10 cellular contexts compared by ENCODE assay signal in the genomic region with DNA sequence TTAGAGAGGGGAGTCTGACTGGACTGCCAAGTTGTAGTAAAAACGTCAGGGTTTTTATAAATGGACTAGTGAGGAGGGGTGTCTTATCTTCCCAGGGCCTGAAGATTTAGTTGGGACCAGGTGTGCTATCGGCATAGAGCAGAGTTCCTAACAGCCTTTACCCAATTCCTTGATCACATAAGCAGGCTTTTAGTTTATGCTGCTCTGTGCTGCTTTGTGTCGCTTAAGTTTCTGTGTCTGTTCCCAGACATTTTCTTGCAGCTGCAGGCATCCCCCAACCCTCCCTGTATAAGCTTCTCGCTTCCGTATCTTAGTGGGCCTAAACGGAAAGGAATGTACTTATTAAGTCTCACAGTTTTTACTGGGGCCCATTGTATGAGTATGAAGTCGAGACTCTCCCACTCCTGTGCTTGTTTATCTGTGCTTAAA. TPM values are rescaled to one million over a fixed set of nuclear protein-coding genes. Genes with fewer than 3 reads are reported as not detected.
DNase-seq lines count a peak whose midpoint lies in the region; ATAC-seq, FAIRE-seq and TF ChIP-seq lines count a peak whose summit lies in the region.
"Had no signal": no experiment of that assay in that cellular context is flagged by ENCODE, and none has a peak within 500 bp of the region (broad histone marks: within the 10 kb centered on the region; RNA-seq: fewer than 3 reads in every experiment).

No MANE protein-coding gene starts in this region.

- no peaks in the 10 kb centered on the region for H3K27me3 ChIP-seq in PC-9 (ENCODE audit: insufficient read depth, low read depth)
- no peaks in the 10 kb centered on the region for H3K27me3 ChIP-seq in esophagus squamous epithelium
- no peaks in the 10 kb centered on the region for H3K27me3 ChIP-seq in ovary

- no peak for TF ChIP-seq EP300 in ovary (IDR thresholded peaks at IDR 0.05)

- H3K4me3 ChIP-seq in PC-9 (peak overlapping the region; percentile 75), esophagus squamous epithelium (peak overlapping the region in 3 of 4 donors; percentile 21 to 89 (median 29)), ovary (peak overlapping the region; percentile 61)

- H3K4me3 Mint-ChIP-seq in activated T-cell treated with anti-CD3 and anti-CD28 coated beads, Interleukin-2, amount 50 U/mL, for 72 hours = no peak overlapping the region

- TF ChIP-seq CTCF in PC-9 (conservative IDR thresholded peaks at IDR 0.05) (no peak), esophagus squamous epithelium (IDR thresholded peaks at IDR 0.05) (no peak), ovary (IDR thresholded peaks at IDR 0.05) (no peak)

- H3F3A ChIP-seq in PC-9 (ENCODE audit: insufficient read depth, low read depth) = peaks cover 35% of the 10 kb centered on the region

- H3K4me1 Mint-ChIP-seq in activated T-cell treated with anti-CD3 and anti-CD28 coated beads, Interleukin-2, amount 50 U/mL, for 72 hours (ENCODE audit: low read depth) = peaks cover 38% of the 10 kb centered on the region

- CTCF ChIA-PET in PC-9 (lab: Charles Lee) = interaction anchor here (1.1 kb wide), 1 partner anchor 285 kb away, joined by 4 read pairs; no protein-coding TSS in a partner anchor

- peaks cover 4 to 12% of the 10 kb centered on the region in 2 donors for H3K36me3 Mint-ChIP-seq in activated T-cell treated with anti-CD3 and anti-CD28 coated beads, Interleukin-2, amount 50 U/mL, for 72 hours (ENCODE audit: insufficient read depth in 2 of 2)

- peaks cover 12% of the 10 kb centered on the region for H4K20me1 ChIP-seq in PC-9 (ENCODE audit: insufficient read depth)

- BruUV-seq in PC-9 (replicated peaks; lab: Mats Ljungman, UMichigan) = no TSS peak

- intact Hi-C loops in PC-9 (cut with micrococcal nuclease; ENCODE audit: unreplicated experiment) = loop anchor here (2.0 to 10.0 kb wide), 5 partner anchors 137 to 581 kb away; a partner anchor contains a TSS
- intact Hi-C loops in esophagus squamous epithelium (cut with DNase I) = no loop called here
- intact Hi-C loops in ovary (cut with DNase I) = loop anchor here in 1 of 4 donors (10.0 kb wide), 2 partner anchors 131 to 149 kb away; no protein-coding TSS in a partner anchor

- peak overlapping the region; percentile 68 for H3K27ac ChIP-seq in PC-9
- H3K27ac ChIP-seq in esophagus squamous epithelium = peak overlapping the region in 3 of 4 donors; percentile 32 to 98 (median 98)
- peak overlapping the region in 1 of 2 donors; percentile 95 for H3K27ac ChIP-seq in ovary

- H3K36me3 ChIP-seq in PC-9 (ENCODE audit: low read depth) (no peaks in the 10 kb centered on the region), esophagus squamous epithelium (no peaks in the 10 kb centered on the region), ovary (no peaks in the 10 kb centered on the region)

- no peaks in the 10 kb centered on the region for H3K9me2 ChIP-seq in PC-9 (ENCODE audit: insufficient read depth)

- no peak for ATAC-seq in activated T-cell treated with anti-CD3 and anti-CD28 coated beads, Interleukin-2, amount 50 U/mL, for 72 hours (replicated peaks in 1 of 2)
- ATAC-seq in GM19395 (IDR thresholded peaks at IDR 0.05; ENCODE audit: unreplicated experiment) = no peak

- POLR2A ChIA-PET in PC-9 (lab: Charles Lee; ENCODE audit: unreplicated experiment) = interaction anchor here (0.6 to 1.0 kb wide), 4 partner anchors 163 to 611 kb away, joined by 3 to 8 read pairs (median 4); no protein-coding TSS in a partner anchor

- TF ChIP-seq POLR2A in esophagus squamous epithelium (IDR thresholded peaks at IDR 0.05) (no peak), ovary (IDR thresholded peaks at IDR 0.05) (no peak), GM12892 (IDR thresholded peaks at IDR 0.05; ENCODE audit: low read depth, low read length) (no peak)

- H3K79me2 ChIP-seq in PC-9 (ENCODE audit: low read depth) = peaks cover 32% of the 10 kb centered on the region

- WGBS in esophagus squamous epithelium, 2 donors = 39 to 46% methylated on average over 7 of the region's 7 CpGs
- 11 to 14% (median 11%) methylated on average over 7 of the region's 7 CpGs for WGBS in ovary, 3 donors

- peak overlapping the region; percentile 83 for H3K4me2 ChIP-seq in PC-9

- no peak overlapping the region for H3K27ac Mint-ChIP-seq in activated T-cell treated with anti-CD3 and anti-CD28 coated beads, Interleukin-2, amount 50 U/mL, for 72 hours

- peaks cover 49% of the 10 kb centered on the region for H3K4me1 ChIP-seq in PC-9 (replicated peaks; ENCODE audit: insufficient read depth)
- H3K4me1 ChIP-seq in esophagus squamous epithelium = peaks cover 24 to 49% (median 25%) of the 10 kb centered on the region in 3 donors
- H3K4me1 ChIP-seq in ovary (ENCODE audit: insufficient read depth) = peaks cover 14% of the 10 kb centered on the region

- H2AFZ ChIP-seq in PC-9 = peak overlapping the region; percentile 77

- H3K9me3 ChIP-seq in PC-9 (ENCODE audit: insufficient read depth, low read depth) (no peaks in the 10 kb centered on the region), esophagus squamous epithelium (no peaks in the 10 kb centered on the region), ovary (no peaks in the 10 kb centered on the region)

- FAIRE-seq in GM12892 (lab: Jason Lieb, UNC) = no peak

- peak; percentile 29 for DNase-seq in AG20443 (ENCODE audit: low spot score)
- peak; percentile 33 to 85 for DNase-seq in PC-9
- DNase-seq in esophagus squamous epithelium (lab: John Stamatoyannopoulos, UW) = no peak
- no peak for DNase-seq in ovary
- no peak for DNase-seq in GM12892 (ENCODE audit: insufficient read length)
- DNase-seq in activated gamma-delta T cell treated with Interleukin-2 at 50 U/mL for 16 hours = no peak
- no peak for DNase-seq in activated T-cell treated with anti-CD3 and anti-CD28 coated beads, Interleukin-2, amount 50 U/mL, for 72 hours
- DNase-seq: DMS 273 treated with DMSO at 0.1 percent for 48 hours; NK-92 treated with Interleukin-12 subunit alpha and Interleukin-12 subunit beta, amount 100 ng/mL, for 24 hours had no signal

- no peaks in the 10 kb centered on the region for H3K9me3 Mint-ChIP-seq in activated T-cell treated with anti-CD3 and anti-CD28 coated beads, Interleukin-2, amount 50 U/mL, for 72 hours

- H3K27me3 Mint-ChIP-seq in activated T-cell treated with anti-CD3 and anti-CD28 coated beads, Interleukin-2, amount 50 U/mL, for 72 hours (ENCODE audit: low read depth) = no peaks in the 10 kb centered on the region

RNA-seq across cellular contexts. Expression of a gene that starts 2.6 kb away (rescaled TPM):
- total RNA-seq in PC-9 (2021) = 34.4 and 41.9 TPM in 2 replicates
- total RNA-seq in esophagus squamous epithelium = 10 to 100 TPM; 16.5 to 36.0 (median 23.9) TPM
- 10 to 100 TPM; 32.4 to 55.8 (median 52.6) TPM for total RNA-seq in ovary
- 10 to 100 TPM; 19.5 to 27.3 TPM for polyA plus RNA-seq in ovary
- polyA plus RNA-seq in GM12892 (2012; ENCODE audit: missing spikeins) = 22.6 TPM
- total RNA-seq in activated T-cell treated with anti-CD3 and anti-CD28 coated beads, Interleukin-2, amount 50 U/mL, for 72 hours = 10 to 100 TPM; 33.9 to 38.6 TPM

Comparison
In these comparisons a context has a peak if more than half of its experiments do, and no peak if none do; other contexts are left out.
1. DNase-seq: peak in AG20443 (single experiment) and PC-9 (2 of 2); none in esophagus squamous epithelium (single experiment), ovary (0 of 5), GM12892 (single experiment), activated gamma-delta T cell treated with Interleukin-2 at 50 U/mL for 16 hours (single experiment) and activated T-cell treated with anti-CD3 and anti-CD28 coated beads, Interleukin-2, amount 50 U/mL, for 72 hours (0 of 2).
2. Peak in every context shown above with its lines, with median percentiles within 50 percentile points of each other: H3K4me3 ChIP-seq.